Comparison of ENCODE assay signal across 1 cellular context in the genomic region with DNA sequence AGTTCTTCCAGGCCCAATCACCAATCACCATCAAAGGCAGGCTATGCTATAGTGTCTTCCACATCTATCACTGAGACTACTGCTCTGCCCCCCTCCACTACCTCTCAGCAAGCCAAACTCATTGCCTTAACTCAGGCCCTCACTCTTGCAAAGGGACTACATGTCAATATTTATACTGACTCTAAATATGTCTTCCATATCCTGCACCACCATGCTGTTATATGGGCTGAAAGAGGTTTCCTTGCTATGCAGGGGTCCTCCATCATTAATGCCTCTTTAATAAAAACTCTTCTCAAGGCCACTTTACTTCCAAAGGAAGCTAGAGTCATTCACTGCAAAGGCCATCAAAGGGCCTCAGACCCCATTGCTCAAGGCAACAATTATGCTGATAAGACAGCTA. TPM values are rescaled to one million over a fixed set of nuclear protein-coding genes. Genes with fewer than 3 reads are reported as not detected.
"Had no signal": no experiment of that assay in that cellular context is flagged by ENCODE, and none has a peak within 500 bp of the region (broad histone marks: within the 10 kb centered on the region; RNA-seq: fewer than 3 reads in every experiment).

No MANE protein-coding gene starts in this region.

RNA-seq across cellular contexts. Expression of gene GJB1, which starts 45.6 kb away (rescaled TPM):
- total RNA-seq: GM12878 had no signal
- polyA plus RNA-seq: GM12878 had no signal
